Comparison of ENCODE assay signal across 1 cellular context in genomic region chr4:687048-687974, GRCh38.
TF ChIP-seq lines count a peak whose summit lies in the region.

No MANE protein-coding gene starts in this region.

TF ChIP-seq in HepG2, 621 proteins besides CTCF, POLR2A, EP300 and RAD21 (continued from another document and continues in another):
- TF ChIP-seq, protein P1, sequence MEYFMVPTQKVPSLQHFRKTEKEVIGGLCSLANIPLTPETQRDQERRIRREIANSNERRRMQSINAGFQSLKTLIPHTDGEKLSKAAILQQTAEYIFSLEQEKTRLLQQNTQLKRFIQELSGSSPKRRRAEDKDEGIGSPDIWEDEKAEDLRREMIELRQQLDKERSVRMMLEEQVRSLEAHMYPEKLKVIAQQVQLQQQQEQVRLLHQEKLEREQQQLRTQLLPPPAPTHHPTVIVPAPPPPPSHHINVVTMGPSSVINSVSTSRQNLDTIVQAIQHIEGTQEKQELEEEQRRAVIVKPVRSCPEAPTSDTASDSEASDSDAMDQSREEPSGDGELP (IDR thresholded peaks at IDR 0.05; ENCODE audit: borderline replicate concordance, low read depth): peak; percentile 62; the same call in 1 of the 2 replicates
- TF ChIP-seq ZBTB26 (CRISPR knock-in tag; IDR thresholded peaks at IDR 0.05; ENCODE audit: borderline replicate concordance): no peak
- TF ChIP-seq NRL (CRISPR knock-in tag; IDR thresholded peaks at IDR 0.05; ENCODE audit: borderline replicate concordance): peak; percentile 15; the same call in 1 of the 2 replicates
- TF ChIP-seq SMARCC2 (IDR thresholded peaks at IDR 0.05): no peak
- TF ChIP-seq YEATS4 (CRISPR knock-in tag; IDR thresholded peaks at IDR 0.05; ENCODE audit: borderline replicate concordance): peak; percentile 60; the same call in 1 of the 2 replicates
- TF ChIP-seq RXRA (CRISPR knock-in tag; IDR thresholded peaks at IDR 0.05): peak; percentile 86
- peak; percentile 64; the same call in 1 of the 2 replicates for TF ChIP-seq HIVEP1 (CRISPR knock-in tag; IDR thresholded peaks at IDR 0.05)
- 0 out of 2 replicates have a peak, but pooled peaks have one; percentile 9 for TF ChIP-seq KMT2A (CRISPR knock-in tag; IDR thresholded peaks at IDR 0.05)
- no peak for TF ChIP-seq YY1 (IDR thresholded peaks at IDR 0.05; ENCODE audit: insufficient read depth, insufficient replicate concordance, low read depth, low read length)
- peak; percentile 94 for TF ChIP-seq ZNF121 (CRISPR knock-in tag; IDR thresholded peaks at IDR 0.05)
- TF ChIP-seq NR2F1 (CRISPR knock-in tag; IDR thresholded peaks at IDR 0.05): peak in 1 of 2 experiments; percentile 55; a peak in 1 of 4 replicates
- TF ChIP-seq ZNF776 (CRISPR knock-in tag; IDR thresholded peaks at IDR 0.05): peak; percentile 36
- peak; percentile 84 for TF ChIP-seq ZBTB7B (CRISPR knock-in tag; IDR thresholded peaks at IDR 0.05)
- TF ChIP-seq ZBTB38 (CRISPR knock-in tag; IDR thresholded peaks at IDR 0.05): peak; percentile 17; the same call in 1 of the 2 replicates
- no peak for TF ChIP-seq CBX5 (CRISPR knock-in tag; IDR thresholded peaks at IDR 0.05; ENCODE audit: borderline replicate concordance)
- TF ChIP-seq ZNF619 (CRISPR knock-in tag; IDR thresholded peaks at IDR 0.05): 0 out of 2 replicates have a peak, but pooled peaks have one; percentile 13
- peak; percentile 59 for TF ChIP-seq HNRNPLL (IDR thresholded peaks at IDR 0.05; ENCODE audit: low read depth, low read length, poor library complexity, severe bottlenecking)
- peak; percentile 52 for TF ChIP-seq ELF1 (CRISPR knock-in tag; IDR thresholded peaks at IDR 0.05)
- peak; percentile 54; the same call in 1 of the 2 replicates for TF ChIP-seq ZBED4 (CRISPR knock-in tag; IDR thresholded peaks at IDR 0.05; ENCODE audit: borderline replicate concordance)
- TF ChIP-seq ZNF556 (CRISPR knock-in tag; IDR thresholded peaks at IDR 0.05; ENCODE audit: borderline replicate concordance): peak; percentile 63; the same call in 1 of the 2 replicates
- 0 out of 2 replicates have a peak, but pooled peaks have one; percentile 35 for TF ChIP-seq ZBTB42 (CRISPR knock-in tag; IDR thresholded peaks at IDR 0.05)
- TF ChIP-seq ZFX (CRISPR knock-in tag; IDR thresholded peaks at IDR 0.05; ENCODE audit: low read depth): peak; percentile 73
- TF ChIP-seq SAP130 (CRISPR knock-in tag; IDR thresholded peaks at IDR 0.05; ENCODE audit: low read depth): peak; percentile 83
- TF ChIP-seq CREBL2 (CRISPR knock-in tag; IDR thresholded peaks at IDR 0.05; ENCODE audit: borderline replicate concordance): peak; percentile 47; the same call in 1 of the 2 replicates
- no peak for TF ChIP-seq ZNF367 (CRISPR knock-in tag; IDR thresholded peaks at IDR 0.05; ENCODE audit: borderline replicate concordance)
- TF ChIP-seq ZNF616 (CRISPR knock-in tag; IDR thresholded peaks at IDR 0.05; ENCODE audit: low read depth): 0 out of 2 replicates have a peak, but pooled peaks have one; percentile 82
- 0 out of 2 replicates have a peak, but pooled peaks have one; percentile 33 for TF ChIP-seq HOXA5 (CRISPR knock-in tag; IDR thresholded peaks at IDR 0.05)
- no peak for TF ChIP-seq ZNF138 (CRISPR knock-in tag; IDR thresholded peaks at IDR 0.05; ENCODE audit: low read depth)
- TF ChIP-seq XRCC5 (optimal IDR thresholded peaks at IDR 0.05; ENCODE audit: low read length): peak; percentile 37
- TF ChIP-seq BRD4 (CRISPR knock-in tag; IDR thresholded peaks at IDR 0.05): peak; percentile 56
- 0 out of 2 replicates have a peak, but pooled peaks have one; percentile 35 for TF ChIP-seq JUND (CRISPR knock-in tag; IDR thresholded peaks at IDR 0.05)
- no peak for TF ChIP-seq ONECUT2 (CRISPR knock-in tag; IDR thresholded peaks at IDR 0.05)
- peak; percentile 15; the same call in 1 of the 2 replicates for TF ChIP-seq ZNF891 (CRISPR knock-in tag; IDR thresholded peaks at IDR 0.05)
- TF ChIP-seq MED13 (CRISPR knock-in tag; IDR thresholded peaks at IDR 0.05): 0 out of 2 replicates have a peak, but pooled peaks have one; percentile 32
- peak; percentile 22 for TF ChIP-seq ZNF605 (CRISPR knock-in tag; IDR thresholded peaks at IDR 0.05)
- TF ChIP-seq CREB3 (CRISPR knock-in tag; IDR thresholded peaks at IDR 0.05): 0 out of 2 replicates have a peak, but pooled peaks have one; percentile 41
- TF ChIP-seq POGZ (CRISPR knock-in tag; IDR thresholded peaks at IDR 0.05): peak; percentile 68; the same call in 1 of the 2 replicates
- 0 out of 2 replicates have a peak, but pooled peaks have one; percentile 47 for TF ChIP-seq TSC22D2 (CRISPR knock-in tag; IDR thresholded peaks at IDR 0.05; ENCODE audit: borderline replicate concordance)
- TF ChIP-seq ZNF614 (CRISPR knock-in tag; IDR thresholded peaks at IDR 0.05; ENCODE audit: borderline replicate concordance): no peak
- 0 out of 2 replicates have a peak, but pooled peaks have one; percentile 57 for TF ChIP-seq SNAI1 (CRISPR knock-in tag; IDR thresholded peaks at IDR 0.05; ENCODE audit: borderline replicate concordance)
- peak; percentile 84 for TF ChIP-seq TAF1 (CRISPR knock-in tag; IDR thresholded peaks at IDR 0.05)
- TF ChIP-seq NR2F6 (IDR thresholded peaks at IDR 0.05): peak; percentile 58
- peak; percentile 80 for TF ChIP-seq NR2F6 (CRISPR knock-in tag; IDR thresholded peaks at IDR 0.05)
- TF ChIP-seq, protein P2, sequence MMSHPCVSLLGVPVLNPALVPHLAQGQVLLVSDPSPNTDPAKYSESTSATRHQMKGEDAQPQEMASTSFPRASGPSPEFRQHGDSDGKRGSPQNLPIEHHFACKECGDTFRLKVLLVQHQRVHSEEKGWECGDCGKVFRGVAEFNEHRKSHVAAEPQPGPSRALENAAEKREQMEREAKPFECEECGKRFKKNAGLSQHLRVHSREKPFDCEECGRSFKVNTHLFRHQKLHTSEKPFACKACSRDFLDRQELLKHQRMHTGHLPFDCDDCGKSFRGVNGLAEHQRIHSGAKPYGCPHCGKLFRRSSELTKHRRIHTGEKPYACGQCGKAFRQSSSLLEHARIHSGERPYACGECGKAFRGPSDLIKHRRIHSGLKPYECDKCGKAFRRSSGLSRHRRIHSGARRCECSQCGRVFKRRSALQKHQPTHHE (CRISPR knock-in tag; IDR thresholded peaks at IDR 0.05; ENCODE audit: borderline replicate concordance): peak; percentile 62; the same call in 1 of the 2 replicates
- peak; percentile 89 for TF ChIP-seq ZSCAN25 (CRISPR knock-in tag; IDR thresholded peaks at IDR 0.05)
- peak; percentile 35; the same call in 1 of the 2 replicates for TF ChIP-seq KAT7 (CRISPR knock-in tag; IDR thresholded peaks at IDR 0.05; ENCODE audit: borderline replicate concordance)
- TF ChIP-seq SP5 (CRISPR knock-in tag; IDR thresholded peaks at IDR 0.05; ENCODE audit: borderline replicate concordance, low read depth): no peak
- TF ChIP-seq BRCA1 (CRISPR knock-in tag; IDR thresholded peaks at IDR 0.05): 0 out of 2 replicates have a peak, but pooled peaks have one; percentile 39
- no peak for TF ChIP-seq ZNF30 (CRISPR knock-in tag; IDR thresholded peaks at IDR 0.05)
- peak; percentile 76 for TF ChIP-seq ZBTB3 (CRISPR knock-in tag; IDR thresholded peaks at IDR 0.05; ENCODE audit: borderline replicate concordance, low read depth)
- TF ChIP-seq ATF7-NPFF (CRISPR knock-in tag; IDR thresholded peaks at IDR 0.05; ENCODE audit: low read depth): peak; percentile 21; the same call in 1 of the 2 replicates
- TF ChIP-seq ZNF580 (CRISPR knock-in tag; IDR thresholded peaks at IDR 0.05; ENCODE audit: borderline replicate concordance, low read depth): 0 out of 2 replicates have a peak, but pooled peaks have one; percentile 13
- TF ChIP-seq RFX5 (IDR thresholded peaks at IDR 0.05; ENCODE audit: low read depth, low read length): no peak
- TF ChIP-seq ISL2 (CRISPR knock-in tag; IDR thresholded peaks at IDR 0.05): 0 out of 2 replicates have a peak, but pooled peaks have one; percentile 24
- TF ChIP-seq GTF3A (CRISPR knock-in tag; conservative IDR thresholded peaks at IDR 0.05): 0 out of 2 replicates have a peak, but pooled peaks have one; percentile 27
- no peak for TF ChIP-seq NR0B2 (CRISPR knock-in tag; IDR thresholded peaks at IDR 0.05)
- peak; percentile 29; the same call in 1 of the 2 replicates for TF ChIP-seq ELF3 (CRISPR knock-in tag; IDR thresholded peaks at IDR 0.05)
- 0 out of 2 replicates have a peak, but pooled peaks have one; percentile 18 for TF ChIP-seq ZNF644 (CRISPR knock-in tag; IDR thresholded peaks at IDR 0.05; ENCODE audit: low read depth)
- TF ChIP-seq ZNF724P (CRISPR knock-in tag; IDR thresholded peaks at IDR 0.05; ENCODE audit: borderline replicate concordance): no peak
- peak; percentile 44; the same call in 1 of the 2 replicates for TF ChIP-seq ZKSCAN5 (CRISPR knock-in tag; IDR thresholded peaks at IDR 0.05)
- peak; percentile 34 for TF ChIP-seq DR1 (CRISPR knock-in tag; IDR thresholded peaks at IDR 0.05)
- TF ChIP-seq DNMT3B (CRISPR knock-in tag; conservative IDR thresholded peaks at IDR 0.05): peak; percentile 85; the same call in 1 of the 2 replicates
- peak; percentile 44; the same call in 1 of the 2 replicates for TF ChIP-seq KAT8 (CRISPR knock-in tag; IDR thresholded peaks at IDR 0.05)
- peak; percentile 62; the same call in 1 of the 2 replicates for TF ChIP-seq ZFY (CRISPR knock-in tag; IDR thresholded peaks at IDR 0.05)
